ENCODE assay signal across 1 cellular context in genomic region chr7:104982773-104983619, GRCh38.
A peak's percentile ranks its signal among the peaks of the same experiment; 100 is the strongest.
TF ChIP-seq lines count a peak whose summit lies in the region.

No MANE protein-coding gene starts in this region.

TF ChIP-seq in HepG2, 621 proteins besides CTCF, POLR2A, EP300 and RAD21 (continued from another document):
- TF ChIP-seq ARID3A (IDR thresholded peaks at IDR 0.05; ENCODE audit: low read depth, low read length) = no peak
- no peak for TF ChIP-seq REXO4 (CRISPR knock-in tag; IDR thresholded peaks at IDR 0.05; ENCODE audit: borderline replicate concordance)
- no peak for TF ChIP-seq ONECUT2 (CRISPR knock-in tag; IDR thresholded peaks at IDR 0.05)
- TF ChIP-seq FOXK2 (IDR thresholded peaks at IDR 0.05) = no peak
- TF ChIP-seq RCOR2 (CRISPR knock-in tag; IDR thresholded peaks at IDR 0.05) = no peak
- TF ChIP-seq ARID2 (CRISPR knock-in tag; IDR thresholded peaks at IDR 0.05; ENCODE audit: borderline replicate concordance) = no peak
- TF ChIP-seq GLI4 (CRISPR knock-in tag; IDR thresholded peaks at IDR 0.05; ENCODE audit: borderline replicate concordance) = no peak
- no peak for TF ChIP-seq MAZ (IDR thresholded peaks at IDR 0.05; ENCODE audit: borderline replicate concordance, low read depth, low read length)
- no peak for TF ChIP-seq MAZ (CRISPR knock-in tag; IDR thresholded peaks at IDR 0.05; ENCODE audit: low read depth)
- TF ChIP-seq ZNF816 (CRISPR knock-in tag; IDR thresholded peaks at IDR 0.05; ENCODE audit: borderline replicate concordance) = no peak
- TF ChIP-seq JUNB (CRISPR knock-in tag; IDR thresholded peaks at IDR 0.05; ENCODE audit: borderline replicate concordance) = no peak
- TF ChIP-seq HNF1A (IDR thresholded peaks at IDR 0.05; ENCODE audit: low read depth) = no peak
- no peak for TF ChIP-seq HNF1A (CRISPR knock-in tag; IDR thresholded peaks at IDR 0.05; ENCODE audit: borderline replicate concordance)
- TF ChIP-seq ZNF263 (CRISPR knock-in tag; IDR thresholded peaks at IDR 0.05) = no peak
- TF ChIP-seq ZNF180 (CRISPR knock-in tag; IDR thresholded peaks at IDR 0.05; ENCODE audit: borderline replicate concordance, low read depth) = no peak
- no peak for TF ChIP-seq POLR2G (IDR thresholded peaks at IDR 0.05; ENCODE audit: low read depth, low read length)
- no peak for TF ChIP-seq NFATC3 (CRISPR knock-in tag; IDR thresholded peaks at IDR 0.05)
- TF ChIP-seq SMARCE1 (IDR thresholded peaks at IDR 0.05; ENCODE audit: borderline replicate concordance) = no peak
- peak; percentile 1; the same call in 1 of the 2 replicates for TF ChIP-seq GATAD2A (CRISPR knock-in tag; IDR thresholded peaks at IDR 0.05)
- no peak for TF ChIP-seq ZBTB7B (CRISPR knock-in tag; IDR thresholded peaks at IDR 0.05)
- no peak for TF ChIP-seq SAP130 (CRISPR knock-in tag; IDR thresholded peaks at IDR 0.05; ENCODE audit: low read depth)
- TF ChIP-seq BHLHE40 (IDR thresholded peaks at IDR 0.05; ENCODE audit: low read length) = no peak
- TF ChIP-seq ZNF280D (CRISPR knock-in tag; IDR thresholded peaks at IDR 0.05) = no peak
- no peak for TF ChIP-seq FOXP1 (IDR thresholded peaks at IDR 0.05)
- TF ChIP-seq FOXP1 (CRISPR knock-in tag; IDR thresholded peaks at IDR 0.05) = no peak
- no peak for TF ChIP-seq FOXJ3 (CRISPR knock-in tag; IDR thresholded peaks at IDR 0.05; ENCODE audit: borderline replicate concordance)
- TF ChIP-seq HNRNPH1 (optimal IDR thresholded peaks at IDR 0.05; ENCODE audit: low read depth, low read length) = no peak
- TF ChIP-seq PHF5A (CRISPR knock-in tag; IDR thresholded peaks at IDR 0.05; ENCODE audit: low read depth, unreplicated experiment) = no peak
- TF ChIP-seq KDM4B (CRISPR knock-in tag; IDR thresholded peaks at IDR 0.05) = no peak
- no peak for TF ChIP-seq SRY (CRISPR knock-in tag; IDR thresholded peaks at IDR 0.05)
- 0 out of 2 replicates have a peak, but pooled peaks have one; percentile 2 for TF ChIP-seq SNAPC2 (CRISPR knock-in tag; IDR thresholded peaks at IDR 0.05)
- no peak for TF ChIP-seq MIER2 (CRISPR knock-in tag; IDR thresholded peaks at IDR 0.05)
- 0 out of 2 replicates have a peak, but pooled peaks have one; percentile 5 for TF ChIP-seq MTERF4 (CRISPR knock-in tag; IDR thresholded peaks at IDR 0.05)
- 0 out of 4 replicates have a peak, but pooled peaks of 1 of the 2 experiments have one; percentile 14 for TF ChIP-seq ATF4 (CRISPR knock-in tag; IDR thresholded peaks at IDR 0.05)
- no peak for TF ChIP-seq ZNF230 (CRISPR knock-in tag; IDR thresholded peaks at IDR 0.05)
- no peak for TF ChIP-seq E2F1 (CRISPR knock-in tag; IDR thresholded peaks at IDR 0.05)
- TF ChIP-seq ZC3H13 (CRISPR knock-in tag; IDR thresholded peaks at IDR 0.05) = no peak
- TF ChIP-seq PHF21A (CRISPR knock-in tag; IDR thresholded peaks at IDR 0.05) = no peak
- TF ChIP-seq ZNF12 (CRISPR knock-in tag; IDR thresholded peaks at IDR 0.05) = no peak
- TF ChIP-seq ZNF281 (CRISPR knock-in tag; IDR thresholded peaks at IDR 0.05; ENCODE audit: borderline replicate concordance) = no peak
- 0 out of 2 replicates have a peak, but pooled peaks have one; percentile 25 for TF ChIP-seq ZBTB38 (CRISPR knock-in tag; IDR thresholded peaks at IDR 0.05)
- TF ChIP-seq ETV6 (CRISPR knock-in tag; conservative IDR thresholded peaks at IDR 0.05) = no peak
- TF ChIP-seq CHD4 (IDR thresholded peaks at IDR 0.05; ENCODE audit: borderline replicate concordance, low read length) = no peak
- no peak for TF ChIP-seq ZNF879 (CRISPR knock-in tag; IDR thresholded peaks at IDR 0.05)
- 0 out of 2 replicates have a peak, but pooled peaks have one; percentile 3 for TF ChIP-seq PAF1 (CRISPR knock-in tag; IDR thresholded peaks at IDR 0.05)
